ENCODE assay signal across 16 cellular contexts in genomic region chr3:149276621-149277020, GRCh38. TPM values are rescaled to one million over a fixed set of nuclear protein-coding genes. Genes with fewer than 3 reads are reported as not detected.
DNase-seq lines count a peak whose midpoint lies in the region; ATAC-seq and TF ChIP-seq lines count a peak whose summit lies in the region.
"Had no signal": no experiment of that assay in that cellular context is flagged by ENCODE, and none has a peak within 500 bp of the region (broad histone marks: within the 10 kb centered on the region; RNA-seq: fewer than 3 reads in every experiment).

No MANE protein-coding gene starts in this region.

- H3K9me3 ChIP-seq in CD8-positive, alpha-beta memory T cell (ENCODE audit: low read length), result no peaks in the 10 kb centered on the region

- peaks cover 15% of the 10 kb centered on the region for H3K4me1 ChIP-seq in CD8-positive, alpha-beta memory T cell (ENCODE audit: insufficient read depth, low read length)
- H3K4me1 ChIP-seq: neural progenitor cell had no signal

- no peak overlapping the region for H3K4me3 ChIP-seq in CD8-positive, alpha-beta memory T cell (ENCODE audit: low read length)
- H3K4me3 ChIP-seq in foreskin fibroblast (ENCODE audit: low read depth in 1 of 2, low read length in 2 of 2), result no peak overlapping the region
- H3K4me3 ChIP-seq in lower leg skin (ENCODE audit: low read depth, poor library complexity, severe bottlenecking), result no peak overlapping the region
- H3K4me3 ChIP-seq: neural progenitor cell had no signal

- no peak overlapping the region for H3K27ac ChIP-seq in CD8-positive, alpha-beta memory T cell (ENCODE audit: low read depth, low read length)
- H3K27ac ChIP-seq in epithelial cell of prostate, result peak overlapping the region; percentile 69
- H3K27ac ChIP-seq: neural progenitor cell had no signal

- no peaks in the 10 kb centered on the region for H3K27me3 ChIP-seq in CD8-positive, alpha-beta memory T cell (ENCODE audit: insufficient read depth, low read length, poor library complexity, severe bottlenecking)
- H3K27me3 ChIP-seq: brain microvascular endothelial cell, neural progenitor cell had no signal

- no peaks in the 10 kb centered on the region for H3K9me3 Mint-ChIP-seq in CD8-positive, alpha-beta memory T cell
- H3K9me3 Mint-ChIP-seq in stimulated activated effector memory CD8-positive, alpha-beta T cell treated with anti-CD3 and anti-CD28 coated beads, Interleukin-12 subunit alpha, Interleukin-12 subunit beta, amount 100 ng/mL, for 72 hours, result no peaks in the 10 kb centered on the region
- H3K9me3 Mint-ChIP-seq: mesothelial cell of epicardium, neural progenitor cell had no signal

- no peaks in the 10 kb centered on the region for H3K27me3 Mint-ChIP-seq in CD8-positive, alpha-beta memory T cell

- TF ChIP-seq POLR2A in lower leg skin (IDR thresholded peaks at IDR 0.05), result no peak

- H3K36me3 Mint-ChIP-seq in CD8-positive, alpha-beta memory T cell, result peaks cover 0 to 4% (median 2%) of the 10 kb centered on the region in 3 donors
- no peaks in the 10 kb centered on the region for H3K36me3 Mint-ChIP-seq in stimulated activated effector memory CD8-positive, alpha-beta T cell treated with anti-CD3 and anti-CD28 coated beads, Interleukin-12 subunit alpha, Interleukin-12 subunit beta, amount 100 ng/mL, for 72 hours
- H3K36me3 Mint-ChIP-seq: mesothelial cell of epicardium, neural progenitor cell had no signal

- CTCF ChIA-PET in CD8-positive, alpha-beta memory T cell (lab: Charles Lee), result interaction anchor here (2.3 to 5.0 kb wide), 2 partner anchors 156 to 157 kb away, joined by 22 to 32 read pairs; no protein-coding TSS in a partner anchor

- POLR2A ChIA-PET in CD8-positive, alpha-beta memory T cell (lab: Charles Lee), result interaction anchor here (0.6 to 1.2 kb wide), 2 partner anchors 145 to 147 kb away, joined by 3 to 5 read pairs; partner anchors contain the start of gene HPS3

- intact Hi-C loops in lower leg skin (cut with DNase I; ENCODE audit: low total_unique reads), result loop anchor here (10.0 kb wide), 1 partner anchor 412 kb away; the partner anchor contains the start of gene CPA3

- 87 to 94% methylated on average over 3 of the region's 3 CpGs for WGBS in lower leg skin, 2 donors

- ATAC-seq in stimulated activated effector memory CD8-positive, alpha-beta T cell treated with anti-CD3 and anti-CD28 coated beads, Interleukin-12 subunit alpha, Interleukin-12 subunit beta, amount 100 ng/mL, for 72 hours, result no peak

- H3K36me3 ChIP-seq in CD8-positive, alpha-beta memory T cell (ENCODE audit: insufficient read depth, low read length), result no peaks in the 10 kb centered on the region
- H3K36me3 ChIP-seq: brain microvascular endothelial cell, neural progenitor cell had no signal

- H3K4me1 Mint-ChIP-seq in CD8-positive, alpha-beta memory T cell, result peaks cover 15 to 23% (median 16%) of the 10 kb centered on the region in 3 donors
- H3K4me1 Mint-ChIP-seq in stimulated activated effector memory CD8-positive, alpha-beta T cell treated with anti-CD3 and anti-CD28 coated beads, Interleukin-12 subunit alpha, Interleukin-12 subunit beta, amount 100 ng/mL, for 72 hours, result peaks cover 9% of the 10 kb centered on the region

- H3K27ac Mint-ChIP-seq in CD8-positive, alpha-beta memory T cell, result peak overlapping the region in 7 of 8 donors; percentile 43 to 99 (median 94)
- H3K27ac Mint-ChIP-seq in stimulated activated effector memory CD8-positive, alpha-beta T cell treated with anti-CD3 and anti-CD28 coated beads, Interleukin-12 subunit alpha, Interleukin-12 subunit beta, amount 100 ng/mL, for 72 hours, result peak overlapping the region; percentile 83
- H3K27ac Mint-ChIP-seq: mesothelial cell of epicardium, neural progenitor cell had no signal

- DNase-seq in CD8-positive, alpha-beta memory T cell, result no peak
- DNase-seq in NCI-H510A treated with DMSO at 0.1 percent for 48 hours (lab: John Stamatoyannopoulos, UW), result peak; percentile 80
- no peak for DNase-seq in epithelial cell of prostate (ENCODE audit: low read depth, low spot score)
- DNase-seq in stimulated activated effector memory CD8-positive, alpha-beta T cell treated with anti-CD3 and anti-CD28 coated beads, Interleukin-12 subunit alpha, Interleukin-12 subunit beta, amount 100 ng/mL, for 72 hours (ENCODE audit: low spot score in 2 of 2), result no peak
- DNase-seq in HPDE6-E6E7 (ENCODE audit: extremely low spot score), result no peak
- DNase-seq in foreskin fibroblast, result no peak
- DNase-seq in lower leg skin (ENCODE audit: low spot score in 2 of 2), result no peak
- DNase-seq: activated CD4-positive, alpha-beta T cell treated with anti-CD3 and anti-CD28 coated beads for 1 hour; brain microvascular endothelial cell; NCI-H1417 treated with DMSO at 0.1 percent for 48 hours; stimulated activated CD8-positive, alpha-beta memory T cell treated with anti-CD3 and anti-CD28 coated beads, Interleukin-4, amount 100 ng/mL, for 48 hours had no signal

- TF ChIP-seq CTCF in foreskin fibroblast (IDR thresholded peaks at IDR 0.05; ENCODE audit: low read depth, low read length), result no peak
- no peak for TF ChIP-seq CTCF in lower leg skin (IDR thresholded peaks at IDR 0.05)

- H3K4me3 Mint-ChIP-seq in CD8-positive, alpha-beta memory T cell, result peak overlapping the region in 1 of 7 donors; percentile 83
- no peak overlapping the region for H3K4me3 Mint-ChIP-seq in stimulated activated effector memory CD8-positive, alpha-beta T cell treated with anti-CD3 and anti-CD28 coated beads, Interleukin-12 subunit alpha, Interleukin-12 subunit beta, amount 100 ng/mL, for 72 hours
- H3K4me3 Mint-ChIP-seq: mesothelial cell of epicardium, neural progenitor cell had no signal

RNA-seq across cellular contexts. Expression of gene CP, which starts 55.0 kb away (rescaled TPM):
- not detected for total RNA-seq in CD8-positive, alpha-beta memory T cell
- not detected for polyA plus RNA-seq in CD8-positive, alpha-beta memory T cell
- 10 to 100 TPM in 3 of 4 donors, 1 to 10 TPM in 1; 7.2 to 35.8 (median 13.0) TPM for total RNA-seq in lower leg skin
- total RNA-seq: epithelial cell of proximal tubule, frontal cortex, RPMI7951 had no signal

RNA-seq across cellular contexts. Expression of gene TM4SF18, which starts 56.8 kb away (rescaled TPM):
- not detected for total RNA-seq in CD8-positive, alpha-beta memory T cell
- polyA plus RNA-seq in CD8-positive, alpha-beta memory T cell, result not detected
- total RNA-seq in lower leg skin, result 1 to 10 TPM; 1.3 to 4.9 (median 3.0) TPM

Comparison
In these comparisons a context has a peak if more than half of its experiments do, and no peak if none do; other contexts are left out.
1. RNA of gene CP, which starts 55.0 kb away (total RNA-seq): 7.2 to 35.8 TPM in lower leg skin; not detected in CD8-positive, alpha-beta memory T cell; every median in the first group is over 4 times any median in the second.